Comparison of ENCODE assay signal across 18 cellular contexts in the genomic region with DNA sequence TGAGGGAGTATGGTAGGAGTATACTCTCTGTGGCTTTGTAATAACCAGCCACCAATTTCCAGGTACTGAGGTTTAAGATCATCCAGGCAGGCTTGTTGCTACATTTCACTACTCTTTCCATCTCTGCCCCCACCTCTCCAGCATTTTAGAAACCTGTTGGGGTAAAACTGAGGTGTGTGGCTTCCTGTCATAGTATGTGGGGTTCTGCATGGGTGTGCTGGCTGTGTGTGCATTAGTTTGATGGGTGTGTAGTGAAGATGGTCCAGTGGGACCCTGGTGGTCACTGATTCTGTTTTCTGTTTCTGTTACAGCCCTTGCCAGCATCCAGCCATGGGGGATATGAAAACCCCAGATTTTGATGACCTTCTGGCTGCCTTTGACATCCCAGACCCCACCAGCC. TPM values are rescaled to one million over a fixed set of nuclear protein-coding genes. Genes with fewer than 3 reads are reported as not detected.
DNase-seq lines count a peak whose midpoint lies in the region; ATAC-seq lines count a peak whose summit lies in the region.
"Had no signal": no experiment of that assay in that cellular context is flagged by ENCODE, and none has a peak within 500 bp of the region (broad histone marks: within the 10 kb centered on the region; RNA-seq: fewer than 3 reads in every experiment).

No MANE protein-coding gene starts in this region.

- H3K27me3 ChIP-seq in skeletal muscle tissue (ENCODE audit: control insufficient read depth in 3 of 3, insufficient read depth in 3 of 3, low read length in 3 of 3) = no peaks in the 10 kb centered on the region
- no peaks in the 10 kb centered on the region for H3K27me3 ChIP-seq in HAP-1 (ENCODE audit: low read depth)
- no peaks in the 10 kb centered on the region for H3K27me3 ChIP-seq in aorta (ENCODE audit: control insufficient read depth in 1 of 2, insufficient read depth in 2 of 2, low read length in 1 of 2)
- H3K27me3 ChIP-seq: MG63 had no signal

- H3K36me3 ChIP-seq in skeletal muscle tissue (ENCODE audit: control insufficient read depth in 3 of 3, insufficient read depth in 3 of 3, low read length in 3 of 3) (peaks cover 33 to 42% (median 34%) of the 10 kb centered on the region in 3 donors), HAP-1 (replicated peaks) (peaks cover 47% of the 10 kb centered on the region), aorta (ENCODE audit: control insufficient read depth in 1 of 2, insufficient read depth in 2 of 2, low read length in 1 of 2) (peaks cover 3 to 12% of the 10 kb centered on the region in 2 donors)

- H3K36me3 Mint-ChIP-seq in activated CD4-positive, alpha-beta T cell treated with anti-CD3 and anti-CD28 coated beads, Interleukin-2, amount 10 ng/mL, durations not matched to agents 24 days and 14 days (ENCODE audit: low read depth) = peaks cover 50% of the 10 kb centered on the region
- H3K36me3 Mint-ChIP-seq in activated T-helper 17 cell treated with anti-CD3 and anti-CD28 coated beads, Interleukin-2, amount 50 U/mL, for 72 hours (ENCODE audit: low read depth) = peaks cover 82% of the 10 kb centered on the region

- peak overlapping the region; percentile 66 for H3K27ac Mint-ChIP-seq in activated CD4-positive, alpha-beta T cell treated with anti-CD3 and anti-CD28 coated beads, Interleukin-2, amount 10 ng/mL, durations not matched to agents 24 days and 14 days
- peak overlapping the region; percentile 46 for H3K27ac Mint-ChIP-seq in activated T-helper 17 cell treated with anti-CD3 and anti-CD28 coated beads, Interleukin-2, amount 50 U/mL, for 72 hours

- H3K27ac ChIP-seq in skeletal muscle tissue (ENCODE audit: low read depth, low read length) (peak overlapping the region; percentile 3), aorta (ENCODE audit: low read depth in 1 of 2, low read length in 2 of 2) (no peak overlapping the region)
- H3K27ac ChIP-seq: KMS-11 had no signal

- no peak for DNase-seq in activated CD4-positive, alpha-beta T cell treated with anti-CD3 and anti-CD28 coated beads, Interleukin-2, amount 10 ng/mL, durations not matched to agents 24 days and 14 days
- DNase-seq in activated CD4-positive, alpha-beta T cell treated with anti-CD3 and anti-CD28 coated beads for 4 hours = no peak
- DNase-seq in HAP-1 (ENCODE audit: low spot score in 2 of 2) (no peak), aorta (no peak)
- DNase-seq: C1 segment of cervical spinal cord, Caco-2, DMS53, MG63, NCI-H1092 treated with DMSO at 0.1 percent for 48 hours, NCI-H187, NCI-H2171, NCI-H774 had no signal

- H3K9me3 ChIP-seq in skeletal muscle tissue (ENCODE audit: control insufficient read depth in 3 of 3, low read length in 3 of 3) = no peaks in the 10 kb centered on the region
- no peaks in the 10 kb centered on the region for H3K9me3 ChIP-seq in HAP-1
- no peaks in the 10 kb centered on the region for H3K9me3 ChIP-seq in aorta (ENCODE audit: control insufficient read depth, low read length)
- H3K9me3 ChIP-seq: Caco-2, MG63 had no signal

- intact Hi-C loops in activated CD4-positive, alpha-beta T cell treated with anti-CD3 and anti-CD28 coated beads, Interleukin-2, amount 10 ng/mL, durations not matched to agents 24 days and 14 days (cut with micrococcal nuclease) = no loop called here
- intact Hi-C loops in aorta (cut with DNase I) = no loop called here

- H3K4me1 ChIP-seq in skeletal muscle tissue (ENCODE audit: control insufficient read depth in 3 of 3, insufficient read depth in 3 of 3, low read length in 3 of 3) (peaks cover 20 to 33% (median 28%) of the 10 kb centered on the region in 3 donors), HAP-1 (no peaks in the 10 kb centered on the region), aorta (ENCODE audit: control insufficient read depth in 1 of 2, insufficient read depth in 2 of 2, low read length in 2 of 2) (peaks cover 3 to 4% of the 10 kb centered on the region in 2 donors)
- H3K4me1 ChIP-seq: Caco-2 had no signal

- peaks cover 30% of the 10 kb centered on the region for H3K4me1 Mint-ChIP-seq in activated CD4-positive, alpha-beta T cell treated with anti-CD3 and anti-CD28 coated beads, Interleukin-2, amount 10 ng/mL, durations not matched to agents 24 days and 14 days
- H3K4me1 Mint-ChIP-seq in activated T-helper 17 cell treated with anti-CD3 and anti-CD28 coated beads, Interleukin-2, amount 50 U/mL, for 72 hours = peaks cover 16% of the 10 kb centered on the region

- H3K9ac ChIP-seq in skeletal muscle tissue (ENCODE audit: low read depth in 1 of 3, low read length in 3 of 3) = no peak overlapping the region
- H3K9ac ChIP-seq: KMS-11 had no signal

- H3K9me3 Mint-ChIP-seq in activated CD4-positive, alpha-beta T cell treated with anti-CD3 and anti-CD28 coated beads, Interleukin-2, amount 10 ng/mL, durations not matched to agents 24 days and 14 days = no peaks in the 10 kb centered on the region
- no peaks in the 10 kb centered on the region for H3K9me3 Mint-ChIP-seq in activated T-helper 17 cell treated with anti-CD3 and anti-CD28 coated beads, Interleukin-2, amount 50 U/mL, for 72 hours
- H3K9me3 Mint-ChIP-seq: GM23338 had no signal

- ATAC-seq in GM19438 (IDR thresholded peaks at IDR 0.05; ENCODE audit: low read depth, unreplicated experiment) (peak; percentile 59), aorta (ENCODE audit: low FRiP score) (no peak), GM18498 (IDR thresholded peaks at IDR 0.05; ENCODE audit: unreplicated experiment) (no peak)
- peak; percentile 39 for ATAC-seq in activated T-helper 17 cell treated with anti-CD3 and anti-CD28 coated beads, Interleukin-2, amount 50 U/mL, for 72 hours (replicated peaks)
- ATAC-seq: GM23338 had no signal

- H3K27me3 Mint-ChIP-seq in activated CD4-positive, alpha-beta T cell treated with anti-CD3 and anti-CD28 coated beads, Interleukin-2, amount 10 ng/mL, durations not matched to agents 24 days and 14 days = no peaks in the 10 kb centered on the region
- H3K27me3 Mint-ChIP-seq in activated T-helper 17 cell treated with anti-CD3 and anti-CD28 coated beads, Interleukin-2, amount 50 U/mL, for 72 hours = no peaks in the 10 kb centered on the region

- H3K4me3 Mint-ChIP-seq in activated CD4-positive, alpha-beta T cell treated with anti-CD3 and anti-CD28 coated beads, Interleukin-2, amount 10 ng/mL, durations not matched to agents 24 days and 14 days = no peak overlapping the region
- no peak overlapping the region for H3K4me3 Mint-ChIP-seq in activated T-helper 17 cell treated with anti-CD3 and anti-CD28 coated beads, Interleukin-2, amount 50 U/mL, for 72 hours
- H3K4me3 Mint-ChIP-seq: GM23338 had no signal

- in situ Hi-C loops in HAP-1 (cut with MboI; ENCODE audit: low sequenced_read_pairs) = no loop called here

- H3K4me3 ChIP-seq in skeletal muscle tissue (ENCODE audit: low read length in 3 of 3) (no peak overlapping the region), HAP-1 (no peak overlapping the region), aorta (ENCODE audit: low read length in 2 of 2) (no peak overlapping the region)
- H3K4me3 ChIP-seq: GM23338, MG63 had no signal

RNA-seq across cellular contexts. Expression of gene ZNF592, which starts 34.0 kb away (rescaled TPM):
- 30.0 and 30.6 TPM in 2 replicates for total RNA-seq in activated CD4-positive, alpha-beta T cell treated with anti-CD3 and anti-CD28 coated beads, Interleukin-2, amount 10 ng/mL, durations not matched to agents 24 days and 14 days
- total RNA-seq in activated T-helper 17 cell treated with anti-CD3 and anti-CD28 coated beads, Interleukin-2, amount 50 U/mL, for 72 hours = 10 to 100 TPM; 23.8 to 36.8 TPM
- 6.3 TPM for total RNA-seq in skeletal muscle tissue
- total RNA-seq in aorta = 10 to 100 TPM; 27.8 to 35.8 TPM
- polyA plus RNA-seq in aorta = 10 to 100 TPM in 1 of 2 donors, 1 to 10 TPM in 1; 6.8 to 10.6 TPM

RNA-seq across cellular contexts. Expression of gene ALPK3, which starts 34.8 kb away (rescaled TPM):
- total RNA-seq in activated CD4-positive, alpha-beta T cell treated with anti-CD3 and anti-CD28 coated beads, Interleukin-2, amount 10 ng/mL, durations not matched to agents 24 days and 14 days = 0.09 and 0.21 TPM in 2 replicates
- 1 to 10 TPM in 1 of 2 donors, under 1 TPM in 1; 0.29 to 1.1 TPM for total RNA-seq in activated T-helper 17 cell treated with anti-CD3 and anti-CD28 coated beads, Interleukin-2, amount 50 U/mL, for 72 hours
- total RNA-seq in skeletal muscle tissue (33.4 TPM), aorta (10 to 100 TPM; 77.0 to 86.8 TPM)
- polyA plus RNA-seq in aorta = 10 to 100 TPM in 1 of 2 donors, 1 to 10 TPM in 1; 6.8 to 11.1 TPM

Comparison
In these comparisons a context has a peak if more than half of its experiments do, and no peak if none do; other contexts are left out.
1. ATAC-seq: peak in GM19438 (single experiment) and activated T-helper 17 cell treated with anti-CD3 and anti-CD28 coated beads, Interleukin-2, amount 50 U/mL, for 72 hours (single experiment); none in aorta (single experiment) and GM18498 (single experiment).
2. RNA of gene ALPK3, which starts 34.8 kb away (total RNA-seq): 77.0 to 86.8 TPM in aorta and 33.4 TPM in skeletal muscle tissue (single experiment); 0.29 to 1.1 TPM in activated T-helper 17 cell treated with anti-CD3 and anti-CD28 coated beads, Interleukin-2, amount 50 U/mL, for 72 hours and 0.09 to 0.21 TPM in activated CD4-positive, alpha-beta T cell treated with anti-CD3 and anti-CD28 coated beads, Interleukin-2, amount 10 ng/mL, durations not matched to agents 24 days and 14 days; every median in the first group is over 10 times any median in the second.